1 cellular context compared by ENCODE assay signal in the genomic region with DNA sequence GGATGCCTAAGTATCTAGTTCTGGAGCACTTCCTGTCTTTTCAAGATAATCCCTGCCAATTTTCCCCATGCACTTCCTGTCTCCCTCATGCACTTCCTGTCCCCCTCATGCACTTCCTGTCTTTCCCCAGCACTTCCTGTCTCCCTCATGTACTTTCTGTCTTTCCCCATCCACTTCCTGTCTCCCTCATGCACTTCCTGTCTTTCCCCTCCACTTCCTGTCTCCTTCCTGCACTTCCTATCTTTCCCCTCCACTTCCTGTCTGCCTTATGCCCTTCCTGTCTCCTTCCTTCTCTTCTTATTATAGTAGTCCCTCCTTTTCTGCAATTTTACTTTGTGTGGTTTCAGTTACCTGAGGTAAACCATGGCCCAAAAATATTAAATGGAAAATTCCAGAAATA.
TF ChIP-seq lines count a peak whose summit lies in the region.

No MANE protein-coding gene starts in this region.

TF ChIP-seq in K562, 482 proteins besides CTCF, POLR2A, EP300 and RAD21 (continued from another document):
- TF ChIP-seq, protein P1, sequence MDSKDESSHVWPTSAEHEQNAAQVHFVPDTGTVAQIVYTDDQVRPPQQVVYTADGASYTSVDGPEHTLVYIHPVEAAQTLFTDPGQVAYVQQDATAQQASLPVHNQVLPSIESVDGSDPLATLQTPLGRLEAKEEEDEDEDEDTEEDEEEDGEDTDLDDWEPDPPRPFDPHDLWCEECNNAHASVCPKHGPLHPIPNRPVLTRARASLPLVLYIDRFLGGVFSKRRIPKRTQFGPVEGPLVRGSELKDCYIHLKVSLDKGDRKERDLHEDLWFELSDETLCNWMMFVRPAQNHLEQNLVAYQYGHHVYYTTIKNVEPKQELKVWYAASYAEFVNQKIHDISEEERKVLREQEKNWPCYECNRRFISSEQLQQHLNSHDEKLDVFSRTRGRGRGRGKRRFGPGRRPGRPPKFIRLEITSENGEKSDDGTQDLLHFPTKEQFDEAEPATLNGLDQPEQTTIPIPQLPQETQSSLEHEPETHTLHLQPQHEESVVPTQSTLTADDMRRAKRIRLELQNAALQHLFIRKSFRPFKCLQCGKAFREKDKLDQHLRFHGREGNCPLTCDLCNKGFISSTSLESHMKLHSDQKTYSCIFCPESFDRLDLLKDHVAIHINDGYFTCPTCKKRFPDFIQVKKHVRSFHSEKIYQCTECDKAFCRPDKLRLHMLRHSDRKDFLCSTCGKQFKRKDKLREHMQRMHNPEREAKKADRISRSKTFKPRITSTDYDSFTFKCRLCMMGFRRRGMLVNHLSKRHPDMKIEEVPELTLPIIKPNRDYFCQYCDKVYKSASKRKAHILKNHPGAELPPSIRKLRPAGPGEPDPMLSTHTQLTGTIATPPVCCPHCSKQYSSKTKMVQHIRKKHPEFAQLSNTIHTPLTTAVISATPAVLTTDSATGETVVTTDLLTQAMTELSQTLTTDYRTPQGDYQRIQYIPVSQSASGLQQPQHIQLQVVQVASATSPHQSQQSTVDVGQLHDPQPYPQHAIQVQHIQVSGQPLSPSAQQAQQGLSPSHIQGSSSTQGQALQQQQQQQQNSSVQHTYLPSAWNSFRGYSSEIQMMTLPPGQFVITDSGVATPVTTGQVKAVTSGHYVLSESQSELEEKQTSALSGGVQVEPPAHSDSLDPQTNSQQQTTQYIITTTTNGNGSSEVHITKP (IDR thresholded peaks at IDR 0.05; ENCODE audit: partially characterized antibody) = peak; percentile 21
- TF ChIP-seq ZEB2 (IDR thresholded peaks at IDR 0.05) (peak; percentile 59; the same call in 1 of the 2 replicates), CBX3 (IDR thresholded peaks at IDR 0.05; ENCODE audit: borderline replicate concordance in 1 of 2, low read length in 2 of 2) (peak in 1 of 2 experiments; percentile 41; a peak in 1 of 3 replicates), NFRKB (IDR thresholded peaks at IDR 0.05; ENCODE audit: low read depth) (peak; percentile 64; the same call in 1 of the 2 replicates), ATF1 (CRISPR knock-in tag; IDR thresholded peaks at IDR 0.05) (no peak), ATF1 (tag; IDR thresholded peaks at IDR 0.05) (no peak), ARHGAP35 (IDR thresholded peaks at IDR 0.05; ENCODE audit: partially characterized antibody) (peak; percentile 9), MTA2 (IDR thresholded peaks at IDR 0.05; ENCODE audit: low read depth) (peak; percentile 18; the same call in 1 of the 2 replicates), ZNF778 (CRISPR knock-in tag; IDR thresholded peaks at IDR 0.05) (no peak), SPI1 (IDR thresholded peaks at IDR 0.05; ENCODE audit: borderline replicate concordance, low read depth, low read length) (peak; percentile 93), ELF1 (tag; IDR thresholded peaks at IDR 0.05) (peak; percentile 95), EGR1 (conservative IDR thresholded peaks at IDR 0.05) (no peak), NCOR1 (IDR thresholded peaks at IDR 0.05) (peak; percentile 28; the same call in 1 of the 2 replicates), CC2D1A (IDR thresholded peaks at IDR 0.05) (peak; percentile 31; the same call in 1 of the 2 replicates), ELF2 (CRISPR knock-in tag; IDR thresholded peaks at IDR 0.05) (peak; percentile 61), PHF20 (IDR thresholded peaks at IDR 0.05; ENCODE audit: partially characterized antibody) (peak; percentile 96), EP400 (IDR thresholded peaks at IDR 0.05) (peak; percentile 71; the same call in 1 of the 2 replicates)
- TF ChIP-seq, protein P2, sequence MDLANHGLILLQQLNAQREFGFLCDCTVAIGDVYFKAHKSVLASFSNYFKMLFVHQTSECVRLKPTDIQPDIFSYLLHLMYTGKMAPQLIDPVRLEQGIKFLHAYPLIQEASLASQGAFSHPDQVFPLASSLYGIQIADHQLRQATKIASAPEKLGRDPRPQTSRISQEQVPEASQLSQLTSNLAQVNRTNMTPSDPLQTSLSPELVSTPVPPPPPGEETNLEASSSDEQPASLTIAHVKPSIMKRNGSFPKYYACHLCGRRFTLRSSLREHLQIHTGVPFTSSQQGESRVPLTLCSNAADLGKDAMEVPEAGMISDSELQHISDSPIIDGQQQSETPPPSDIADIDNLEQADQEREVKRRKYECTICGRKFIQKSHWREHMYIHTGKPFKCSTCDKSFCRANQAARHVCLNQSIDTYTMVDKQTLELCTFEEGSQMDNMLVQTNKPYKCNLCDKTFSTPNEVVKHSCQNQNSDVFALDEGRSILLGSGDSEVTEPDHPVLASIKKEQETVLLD (IDR thresholded peaks at IDR 0.05) = peak; percentile 79
- TF ChIP-seq, protein P3, sequence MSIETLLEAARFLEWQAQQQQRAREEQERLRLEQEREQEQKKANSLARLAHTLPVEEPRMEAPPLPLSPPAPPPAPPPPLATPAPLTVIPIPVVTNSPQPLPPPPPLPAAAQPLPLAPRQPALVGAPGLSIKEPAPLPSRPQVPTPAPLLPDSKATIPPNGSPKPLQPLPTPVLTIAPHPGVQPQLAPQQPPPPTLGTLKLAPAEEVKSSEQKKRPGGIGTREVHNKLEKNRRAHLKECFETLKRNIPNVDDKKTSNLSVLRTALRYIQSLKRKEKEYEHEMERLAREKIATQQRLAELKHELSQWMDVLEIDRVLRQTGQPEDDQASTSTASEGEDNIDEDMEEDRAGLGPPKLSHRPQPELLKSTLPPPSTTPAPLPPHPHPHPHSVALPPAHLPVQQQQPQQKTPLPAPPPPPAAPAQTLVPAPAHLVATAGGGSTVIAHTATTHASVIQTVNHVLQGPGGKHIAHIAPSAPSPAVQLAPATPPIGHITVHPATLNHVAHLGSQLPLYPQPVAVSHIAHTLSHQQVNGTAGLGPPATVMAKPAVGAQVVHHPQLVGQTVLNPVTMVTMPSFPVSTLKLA (conservative IDR thresholded peaks at IDR 0.05) = peak in 1 of 2 experiments; percentile 54; a peak in 1 of 4 replicates
- TF ChIP-seq, protein P4, sequence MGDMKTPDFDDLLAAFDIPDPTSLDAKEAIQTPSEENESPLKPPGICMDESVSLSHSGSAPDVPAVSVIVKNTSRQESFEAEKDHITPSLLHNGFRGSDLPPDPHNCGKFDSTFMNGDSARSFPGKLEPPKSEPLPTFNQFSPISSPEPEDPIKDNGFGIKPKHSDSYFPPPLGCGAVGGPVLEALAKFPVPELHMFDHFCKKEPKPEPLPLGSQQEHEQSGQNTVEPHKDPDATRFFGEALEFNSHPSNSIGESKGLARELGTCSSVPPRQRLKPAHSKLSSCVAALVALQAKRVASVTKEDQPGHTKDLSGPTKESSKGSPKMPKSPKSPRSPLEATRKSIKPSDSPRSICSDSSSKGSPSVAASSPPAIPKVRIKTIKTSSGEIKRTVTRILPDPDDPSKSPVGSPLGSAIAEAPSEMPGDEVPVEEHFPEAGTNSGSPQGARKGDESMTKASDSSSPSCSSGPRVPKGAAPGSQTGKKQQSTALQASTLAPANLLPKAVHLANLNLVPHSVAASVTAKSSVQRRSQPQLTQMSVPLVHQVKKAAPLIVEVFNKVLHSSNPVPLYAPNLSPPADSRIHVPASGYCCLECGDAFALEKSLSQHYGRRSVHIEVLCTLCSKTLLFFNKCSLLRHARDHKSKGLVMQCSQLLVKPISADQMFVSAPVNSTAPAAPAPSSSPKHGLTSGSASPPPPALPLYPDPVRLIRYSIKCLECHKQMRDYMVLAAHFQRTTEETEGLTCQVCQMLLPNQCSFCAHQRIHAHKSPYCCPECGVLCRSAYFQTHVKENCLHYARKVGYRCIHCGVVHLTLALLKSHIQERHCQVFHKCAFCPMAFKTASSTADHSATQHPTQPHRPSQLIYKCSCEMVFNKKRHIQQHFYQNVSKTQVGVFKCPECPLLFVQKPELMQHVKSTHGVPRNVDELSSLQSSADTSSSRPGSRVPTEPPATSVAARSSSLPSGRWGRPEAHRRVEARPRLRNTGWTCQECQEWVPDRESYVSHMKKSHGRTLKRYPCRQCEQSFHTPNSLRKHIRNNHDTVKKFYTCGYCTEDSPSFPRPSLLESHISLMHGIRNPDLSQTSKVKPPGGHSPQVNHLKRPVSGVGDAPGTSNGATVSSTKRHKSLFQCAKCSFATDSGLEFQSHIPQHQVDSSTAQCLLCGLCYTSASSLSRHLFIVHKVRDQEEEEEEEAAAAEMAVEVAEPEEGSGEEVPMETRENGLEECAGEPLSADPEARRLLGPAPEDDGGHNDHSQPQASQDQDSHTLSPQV (IDR thresholded peaks at IDR 0.05) = 0 out of 2 replicates have a peak, but pooled peaks have one; percentile 15
- TF ChIP-seq, protein P5, sequence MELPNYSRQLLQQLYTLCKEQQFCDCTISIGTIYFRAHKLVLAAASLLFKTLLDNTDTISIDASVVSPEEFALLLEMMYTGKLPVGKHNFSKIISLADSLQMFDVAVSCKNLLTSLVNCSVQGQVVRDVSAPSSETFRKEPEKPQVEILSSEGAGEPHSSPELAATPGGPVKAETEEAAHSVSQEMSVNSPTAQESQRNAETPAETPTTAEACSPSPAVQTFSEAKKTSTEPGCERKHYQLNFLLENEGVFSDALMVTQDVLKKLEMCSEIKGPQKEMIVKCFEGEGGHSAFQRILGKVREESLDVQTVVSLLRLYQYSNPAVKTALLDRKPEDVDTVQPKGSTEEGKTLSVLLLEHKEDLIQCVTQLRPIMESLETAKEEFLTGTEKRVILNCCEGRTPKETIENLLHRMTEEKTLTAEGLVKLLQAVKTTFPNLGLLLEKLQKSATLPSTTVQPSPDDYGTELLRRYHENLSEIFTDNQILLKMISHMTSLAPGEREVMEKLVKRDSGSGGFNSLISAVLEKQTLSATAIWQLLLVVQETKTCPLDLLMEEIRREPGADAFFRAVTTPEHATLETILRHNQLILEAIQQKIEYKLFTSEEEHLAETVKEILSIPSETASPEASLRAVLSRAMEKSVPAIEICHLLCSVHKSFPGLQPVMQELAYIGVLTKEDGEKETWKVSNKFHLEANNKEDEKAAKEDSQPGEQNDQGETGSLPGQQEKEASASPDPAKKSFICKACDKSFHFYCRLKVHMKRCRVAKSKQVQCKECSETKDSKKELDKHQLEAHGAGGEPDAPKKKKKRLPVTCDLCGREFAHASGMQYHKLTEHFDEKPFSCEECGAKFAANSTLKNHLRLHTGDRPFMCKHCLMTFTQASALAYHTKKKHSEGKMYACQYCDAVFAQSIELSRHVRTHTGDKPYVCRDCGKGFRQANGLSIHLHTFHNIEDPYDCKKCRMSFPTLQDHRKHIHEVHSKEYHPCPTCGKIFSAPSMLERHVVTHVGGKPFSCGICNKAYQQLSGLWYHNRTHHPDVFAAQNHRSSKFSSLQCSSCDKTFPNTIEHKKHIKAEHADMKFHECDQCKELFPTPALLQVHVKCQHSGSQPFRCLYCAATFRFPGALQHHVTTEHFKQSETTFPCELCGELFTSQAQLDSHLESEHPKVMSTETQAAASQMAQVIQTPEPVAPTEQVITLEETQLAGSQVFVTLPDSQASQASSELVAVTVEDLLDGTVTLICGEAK (IDR thresholded peaks at IDR 0.05) = peak; percentile 98
- TF ChIP-seq, protein P5 (CRISPR knock-in tag; IDR thresholded peaks at IDR 0.05) = no peak
- TF ChIP-seq, protein P6, sequence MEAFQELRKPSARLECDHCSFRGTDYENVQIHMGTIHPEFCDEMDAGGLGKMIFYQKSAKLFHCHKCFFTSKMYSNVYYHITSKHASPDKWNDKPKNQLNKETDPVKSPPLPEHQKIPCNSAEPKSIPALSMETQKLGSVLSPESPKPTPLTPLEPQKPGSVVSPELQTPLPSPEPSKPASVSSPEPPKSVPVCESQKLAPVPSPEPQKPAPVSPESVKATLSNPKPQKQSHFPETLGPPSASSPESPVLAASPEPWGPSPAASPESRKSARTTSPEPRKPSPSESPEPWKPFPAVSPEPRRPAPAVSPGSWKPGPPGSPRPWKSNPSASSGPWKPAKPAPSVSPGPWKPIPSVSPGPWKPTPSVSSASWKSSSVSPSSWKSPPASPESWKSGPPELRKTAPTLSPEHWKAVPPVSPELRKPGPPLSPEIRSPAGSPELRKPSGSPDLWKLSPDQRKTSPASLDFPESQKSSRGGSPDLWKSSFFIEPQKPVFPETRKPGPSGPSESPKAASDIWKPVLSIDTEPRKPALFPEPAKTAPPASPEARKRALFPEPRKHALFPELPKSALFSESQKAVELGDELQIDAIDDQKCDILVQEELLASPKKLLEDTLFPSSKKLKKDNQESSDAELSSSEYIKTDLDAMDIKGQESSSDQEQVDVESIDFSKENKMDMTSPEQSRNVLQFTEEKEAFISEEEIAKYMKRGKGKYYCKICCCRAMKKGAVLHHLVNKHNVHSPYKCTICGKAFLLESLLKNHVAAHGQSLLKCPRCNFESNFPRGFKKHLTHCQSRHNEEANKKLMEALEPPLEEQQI (IDR thresholded peaks at IDR 0.05) = no peak
TF ChIP-seq in K562: peak in this region for 60.
